Comparison of ENCODE assay signal across 13 cellular contexts in the genomic region with DNA sequence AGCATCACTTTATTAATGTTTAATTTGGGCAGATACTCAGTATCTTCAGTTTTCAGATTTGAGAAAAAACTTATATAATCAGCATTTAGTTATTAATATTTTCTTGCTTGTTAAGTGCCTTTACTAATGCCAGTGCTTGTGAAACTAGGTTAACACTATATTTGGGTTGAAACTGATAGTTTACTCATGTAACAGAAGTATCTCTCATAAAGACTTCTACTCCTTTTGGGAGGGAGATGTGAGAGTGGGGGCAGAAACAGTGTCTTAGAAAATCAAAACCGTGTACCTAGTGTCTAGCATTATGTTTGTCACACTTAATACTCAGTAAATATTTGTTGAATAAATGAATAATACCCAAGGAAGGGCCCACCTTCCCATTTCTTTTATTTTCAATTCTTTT.
DNase-seq lines count a peak whose midpoint lies in the region; ATAC-seq and TF ChIP-seq lines count a peak whose summit lies in the region.
"Had no signal": no experiment of that assay in that cellular context is flagged by ENCODE, and none has a peak within 500 bp of the region (broad histone marks: within the 10 kb centered on the region; RNA-seq: fewer than 3 reads in every experiment).

No MANE protein-coding gene starts in this region.

- no peaks in the 10 kb centered on the region for H3K36me3 ChIP-seq in fibroblast of lung (ENCODE audit: control insufficient read depth, insufficient read depth, low read length)
- no peaks in the 10 kb centered on the region for H3K36me3 ChIP-seq in body of pancreas (replicated peaks in 1 of 2; ENCODE audit: insufficient read depth in 1 of 2, low read depth in 2 of 2)
- H3K36me3 ChIP-seq: HAP-1, sigmoid colon had no signal

- H3K79me2 ChIP-seq in fibroblast of lung (ENCODE audit: control insufficient read depth, insufficient read depth, low read length), result no peaks in the 10 kb centered on the region

- H2AFZ ChIP-seq in fibroblast of lung (ENCODE audit: low read length), result no peak overlapping the region

- TF ChIP-seq CTCF in fibroblast of lung (conservative IDR thresholded peaks at IDR 0.05 in 1 of 2, IDR thresholded peaks at IDR 0.05 in 1 of 2; ENCODE audit: low read depth in 1 of 2, low read length in 2 of 2) (no peak), body of pancreas (IDR thresholded peaks at IDR 0.05) (no peak), mesothelial cell of epicardium (IDR thresholded peaks at IDR 0.05; ENCODE audit: unreplicated experiment) (no peak), foreskin keratinocyte (conservative IDR thresholded peaks at IDR 0.05) (no peak)

- no peak for TF ChIP-seq POLR2A in body of pancreas (IDR thresholded peaks at IDR 0.05)

- ATAC-seq in GM18868 (IDR thresholded peaks at IDR 0.05; ENCODE audit: unreplicated experiment) (peak; percentile 94), GM21619 (IDR thresholded peaks at IDR 0.05; ENCODE audit: unreplicated experiment) (peak; percentile 98), HG03139 (IDR thresholded peaks at IDR 0.05; ENCODE audit: unreplicated experiment) (peak; percentile 91), body of pancreas (no peak), foreskin keratinocyte (no peak)

- H3K27ac ChIP-seq in fibroblast of lung (ENCODE audit: insufficient read depth, low read length), result peak overlapping the region; percentile 66
- H3K27ac ChIP-seq in body of pancreas, result no peak overlapping the region
- no peak overlapping the region for H3K27ac ChIP-seq in foreskin keratinocyte
- H3K27ac ChIP-seq: sigmoid colon had no signal

- no peak overlapping the region for H3K9ac ChIP-seq in fibroblast of lung (ENCODE audit: insufficient read depth, low read length)

- H3K27ac Mint-ChIP-seq in mesothelial cell of epicardium (no peak overlapping the region), immature natural killer cell (no peak overlapping the region)
- H3K27ac Mint-ChIP-seq: memory B cell had no signal

- DNase-seq in fibroblast of lung (ENCODE audit: low read depth in 2 of 2) (no peak), body of pancreas (no peak), mesothelial cell of epicardium (ENCODE audit: low spot score in 2 of 2, unreplicated experiment in 2 of 2) (no peak), foreskin keratinocyte (no peak), immature natural killer cell (no peak)
- DNase-seq: activated CD4-positive, CD25-positive, alpha-beta regulatory T cell; activated gamma-delta T cell treated with Interleukin-2 at 50 U/mL for 16 hours; sigmoid colon had no signal

- intact Hi-C loops in body of pancreas (cut with DNase I), result no loop called here

- H3K4me3 Mint-ChIP-seq in mesothelial cell of epicardium, result no peak overlapping the region
- no peak overlapping the region for H3K4me3 Mint-ChIP-seq in immature natural killer cell
- H3K4me3 Mint-ChIP-seq: memory B cell had no signal

- no peaks in the 10 kb centered on the region for H4K20me1 ChIP-seq in fibroblast of lung (ENCODE audit: control insufficient read depth, extremely low read depth, insufficient read depth, low read length)

- H3K4me3 ChIP-seq in fibroblast of lung (replicated peaks in 1 of 4; ENCODE audit: control extremely low read depth in 1 of 4, insufficient read depth in 1 of 4, low read depth in 3 of 4, low read length in 4 of 4) (no peak overlapping the region), body of pancreas (no peak overlapping the region)
- H3K4me3 ChIP-seq: HAP-1, sigmoid colon had no signal

- no peaks in the 10 kb centered on the region for H3K9me3 ChIP-seq in fibroblast of lung (ENCODE audit: control insufficient read depth, insufficient read depth, low read depth, low read length)
- H3K9me3 ChIP-seq in body of pancreas, result no peaks in the 10 kb centered on the region
- H3K9me3 ChIP-seq: HAP-1, sigmoid colon had no signal

- H3K4me1 Mint-ChIP-seq in mesothelial cell of epicardium (peaks cover 8% of the 10 kb centered on the region), immature natural killer cell (no peaks in the 10 kb centered on the region)
- H3K4me1 Mint-ChIP-seq: memory B cell had no signal

- H3K4me1 ChIP-seq in fibroblast of lung (ENCODE audit: control insufficient read depth, extremely low read depth, insufficient read depth, low read length) (peaks cover 7% of the 10 kb centered on the region), body of pancreas (peaks cover 9% of the 10 kb centered on the region), foreskin keratinocyte (peaks cover 11% of the 10 kb centered on the region)
- H3K4me1 ChIP-seq: HAP-1, sigmoid colon had no signal

- WGBS in body of pancreas, 2 donors, result 18 to 53% methylated on average over 1 of the region's 1 CpG

- H3K27me3 ChIP-seq in fibroblast of lung (ENCODE audit: control insufficient read depth, insufficient read depth, low read length) (no peaks in the 10 kb centered on the region), body of pancreas (no peaks in the 10 kb centered on the region), foreskin keratinocyte (no peaks in the 10 kb centered on the region)
- H3K27me3 ChIP-seq: sigmoid colon had no signal

- H3K36me3 Mint-ChIP-seq in mesothelial cell of epicardium (no peaks in the 10 kb centered on the region), immature natural killer cell (no peaks in the 10 kb centered on the region)
- H3K36me3 Mint-ChIP-seq: memory B cell had no signal

- peaks cover 5% of the 10 kb centered on the region for H3K9me3 Mint-ChIP-seq in mesothelial cell of epicardium
- peaks cover 0 to 4% (median 0%) of the 10 kb centered on the region in 6 donors for H3K9me3 Mint-ChIP-seq in immature natural killer cell
- H3K9me3 Mint-ChIP-seq: memory B cell had no signal

- H3K4me2 ChIP-seq in fibroblast of lung (ENCODE audit: extremely low read depth, insufficient read depth, low read length), result no peak overlapping the region

- no peaks in the 10 kb centered on the region for H3K27me3 Mint-ChIP-seq in mesothelial cell of epicardium (ENCODE audit: low read depth)
- H3K27me3 Mint-ChIP-seq in immature natural killer cell (ENCODE audit: low read depth in 3 of 3), result peaks cover 0 to 7% (median 0%) of the 10 kb centered on the region in 3 donors
- H3K27me3 Mint-ChIP-seq: memory B cell had no signal

Comparison
In these comparisons a context has a peak if more than half of its experiments do, and no peak if none do; other contexts are left out.
1. ATAC-seq: peak in GM18868 (single experiment), GM21619 (single experiment) and HG03139 (single experiment); none in body of pancreas (single experiment) and foreskin keratinocyte (single experiment).